8 cellular contexts compared by ENCODE assay signal in the genomic region with DNA sequence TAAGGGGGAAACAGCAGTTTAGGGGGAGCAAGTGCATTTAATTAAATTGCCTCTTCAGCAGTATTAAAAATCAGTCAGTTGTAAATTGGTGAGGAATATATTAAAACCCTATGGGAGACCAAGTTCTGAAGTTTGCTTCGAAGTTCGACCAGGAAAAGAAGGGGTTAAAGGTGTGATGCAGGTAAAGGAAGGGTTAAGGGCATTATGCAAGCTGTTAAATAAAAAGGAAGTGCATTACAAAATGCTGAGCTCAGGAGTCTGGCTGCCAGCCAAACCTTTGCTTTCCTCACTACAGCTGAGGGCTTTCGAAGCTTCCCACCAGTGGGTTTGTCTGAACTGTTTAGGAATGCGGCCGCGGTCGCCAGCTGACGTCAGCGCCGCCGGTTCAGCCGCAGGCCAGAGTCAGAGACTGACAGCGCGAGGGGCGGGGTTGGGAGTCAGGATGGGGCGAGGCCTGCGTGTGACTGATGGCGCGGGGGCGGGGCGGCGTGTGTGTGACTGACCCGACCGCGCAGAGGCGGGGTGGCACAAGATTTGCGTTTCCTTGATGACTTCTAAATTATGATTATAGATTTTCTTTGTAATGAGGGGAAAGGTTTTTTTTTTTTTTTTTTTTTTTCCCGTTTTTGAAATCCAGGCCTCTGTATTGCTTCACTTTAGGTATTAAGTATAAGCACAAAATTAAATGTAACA.
A peak's percentile ranks its signal among the peaks of the same experiment; 100 is the strongest.
DNase-seq lines count a peak whose midpoint lies in the region; ATAC-seq and TF ChIP-seq lines count a peak whose summit lies in the region.

No MANE protein-coding gene starts in this region.

- CTCF ChIA-PET in BJ (lab: Yijun Ruan, JAX), result interaction anchor here (0.5 to 1.1 kb wide), 3 partner anchors 53 to 108 kb away, joined by 3 read pairs; no protein-coding TSS in a partner anchor

- H3K27me3 ChIP-seq in BJ (ENCODE audit: control insufficient read depth, insufficient read depth, low read length), result no peaks in the 10 kb centered on the region

- no peak for TF ChIP-seq CTCF in BJ (IDR thresholded peaks at IDR 0.05; ENCODE audit: insufficient read depth, low read depth, low read length)
- TF ChIP-seq CTCF in choroid plexus epithelial cell (conservative IDR thresholded peaks at IDR 0.05; ENCODE audit: low read depth, low read length), result no peak

- POLR2A ChIA-PET in BJ (lab: Charles Lee), result interaction anchor here (0.6 to 1.3 kb wide), 2 partner anchors 42 to 356 kb away, joined by 4 to 7 read pairs; no protein-coding TSS in a partner anchor

- ATAC-seq in GM19395 (IDR thresholded peaks at IDR 0.05; ENCODE audit: unreplicated experiment), result peak; percentile 99
- ATAC-seq in HG03469 (IDR thresholded peaks at IDR 0.05; ENCODE audit: unreplicated experiment), result peak; percentile 98

- DNase-seq in BJ (ENCODE audit: low read depth), result peak; percentile 98
- DNase-seq in NCI-H524 treated with DMSO at 0.1 percent for 48 hours (lab: John Stamatoyannopoulos, UW), result peak; percentile 50
- peak; percentile 99 for DNase-seq in activated CD4-positive, alpha-beta T cell treated with anti-CD3 and anti-CD28 coated beads for 4 hours
- peak; percentile 100 for DNase-seq in choroid plexus epithelial cell (ENCODE audit: low read depth)
- peak; percentile 100 for DNase-seq in islet precursor cell
- DNase-seq in stimulated activated CD4-positive, alpha-beta T cell treated with anti-CD3 and anti-CD28 coated beads, Interleukin-12 subunit alpha, Interleukin-12 subunit beta, amount 100 ng/mL, for 48 hours (ENCODE audit: low read depth in 2 of 3, low spot score in 1 of 3), result peak; percentile 92 to 97 (median 94)

- H3K4me3 ChIP-seq in BJ (ENCODE audit: low read depth, low read length), result no peak overlapping the region
- peak overlapping the region; percentile 26 for H3K4me3 ChIP-seq in choroid plexus epithelial cell (ENCODE audit: low read depth, low read length)

- H3K36me3 ChIP-seq in BJ (ENCODE audit: control insufficient read depth, insufficient read depth, low read length), result no peaks in the 10 kb centered on the region

Comparison
In these comparisons a context has a peak if more than half of its experiments do, and no peak if none do; other contexts are left out.
1. DNase-seq: peak in every context shown above with its lines; median percentile 100 in choroid plexus epithelial cell; 100 in islet precursor cell; 99 in activated CD4-positive, alpha-beta T cell treated with anti-CD3 and anti-CD28 coated beads for 4 hours; 98 in BJ; 94 in stimulated activated CD4-positive, alpha-beta T cell treated with anti-CD3 and anti-CD28 coated beads, Interleukin-12 subunit alpha, Interleukin-12 subunit beta, amount 100 ng/mL, for 48 hours; 50 in NCI-H524 treated with DMSO at 0.1 percent for 48 hours.